ENCODE assay signal across 1 cellular context in genomic region chr9:16928179-16928945, GRCh38.
TF ChIP-seq lines count a peak whose summit lies in the region.

No MANE protein-coding gene starts in this region.

TF ChIP-seq in GM12878, 131 proteins besides CTCF, POLR2A, EP300 and RAD21:
- TF ChIP-seq PML (IDR thresholded peaks at IDR 0.05; ENCODE audit: low read length) (no peak), EZH2 (IDR thresholded peaks at IDR 0.05; ENCODE audit: borderline replicate concordance, control insufficient read depth, low read depth, low read length) (no peak), FOXM1 (IDR thresholded peaks at IDR 0.05; ENCODE audit: low read depth, low read length) (no peak), NFYA (IDR thresholded peaks at IDR 0.05; ENCODE audit: borderline replicate concordance, low read depth, low read length) (no peak), BMI1 (IDR thresholded peaks at IDR 0.05; ENCODE audit: borderline replicate concordance) (no peak), E4F1 (IDR thresholded peaks at IDR 0.05; ENCODE audit: borderline replicate concordance, partially characterized antibody) (no peak), JUNB (IDR thresholded peaks at IDR 0.05) (no peak), CREB1 (IDR thresholded peaks at IDR 0.05; ENCODE audit: low read depth) (no peak), MEF2B (IDR thresholded peaks at IDR 0.05; ENCODE audit: partially characterized antibody, poor library complexity, severe bottlenecking) (no peak), SUZ12 (IDR thresholded peaks at IDR 0.05; ENCODE audit: unreplicated experiment) (no peak), GABPA (IDR thresholded peaks at IDR 0.05; ENCODE audit: low read depth) (no peak), BCL11A (IDR thresholded peaks at IDR 0.05; ENCODE audit: low read depth, low read length) (no peak), MYB (IDR thresholded peaks at IDR 0.05; ENCODE audit: borderline replicate concordance, low read depth, low read length) (no peak), CBX3 (IDR thresholded peaks at IDR 0.05; ENCODE audit: borderline replicate concordance, low read depth) (no peak), BCL3 (IDR thresholded peaks at IDR 0.05; ENCODE audit: borderline replicate concordance, insufficient read depth, low read depth, low read length, poor library complexity, severe bottlenecking) (no peak), KLF5 (IDR thresholded peaks at IDR 0.05; ENCODE audit: partially characterized antibody) (no peak), SIN3A (IDR thresholded peaks at IDR 0.05; ENCODE audit: low read depth, low read length) (no peak), DPF2 (IDR thresholded peaks at IDR 0.05) (no peak), JUND (IDR thresholded peaks at IDR 0.05; ENCODE audit: low read depth, low read length) (no peak)
